Comparison of ENCODE assay signal across 12 cellular contexts in the genomic region with DNA sequence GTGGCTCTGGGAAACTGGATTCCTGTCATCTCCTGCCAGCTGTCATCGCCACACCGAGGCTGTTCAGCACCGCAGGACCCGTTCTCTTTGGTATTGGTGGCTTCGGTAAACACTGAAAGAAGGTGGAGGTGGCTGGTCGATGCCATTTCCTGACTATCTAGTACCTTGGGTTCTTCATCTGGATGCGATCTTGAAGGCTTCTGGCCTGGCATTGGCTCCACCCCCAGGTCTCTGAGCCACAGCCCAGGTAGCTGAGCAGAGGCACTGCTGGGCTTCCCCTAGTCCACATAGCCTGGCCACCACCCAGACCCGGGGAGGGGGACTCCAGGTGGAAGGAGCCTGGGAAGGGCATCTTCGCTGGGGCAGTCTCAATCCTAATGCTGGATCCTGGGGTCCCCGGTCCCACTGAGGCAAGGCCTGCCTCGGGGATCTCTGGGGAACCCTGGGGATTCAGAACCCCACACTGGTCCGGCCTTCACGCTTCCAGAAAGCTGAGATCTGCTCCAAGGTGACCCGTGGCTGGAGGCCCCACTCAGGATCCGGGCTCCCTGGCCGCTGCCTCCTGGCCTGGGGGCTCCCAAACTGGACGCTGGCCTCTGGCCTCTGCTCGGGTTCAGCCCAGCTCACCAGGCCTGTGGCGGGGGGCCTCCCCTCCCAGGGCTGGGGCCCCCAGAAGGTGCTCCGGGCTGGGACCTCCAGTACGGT. TPM values are rescaled to one million over a fixed set of nuclear protein-coding genes. Genes with fewer than 3 reads are reported as not detected.
A peak's percentile ranks its signal among the peaks of the same experiment; 100 is the strongest.
DNase-seq lines count a peak whose midpoint lies in the region; ATAC-seq, FAIRE-seq and TF ChIP-seq lines count a peak whose summit lies in the region.
"Had no signal": no experiment of that assay in that cellular context is flagged by ENCODE, and none has a peak within 500 bp of the region (broad histone marks: within the 10 kb centered on the region; RNA-seq: fewer than 3 reads in every experiment).

No MANE protein-coding gene starts in this region.

- in situ Hi-C loops in HepG2 (cut with HindIII; ENCODE audit: extremely low pct_ligation_motif_present, low pct_unique_long_range_greater_than_20kb) = no loop called here

- 49% methylated on average over 14 of the region's 21 CpGs for WGBS in HepG2 (ENCODE audit: low lambda C conversion rate)
- WGBS in stomach, 5 donors = 80 to 84% (median 81%) methylated on average over 9 to 21 of the region's 21 CpGs

- H3K9ac ChIP-seq in HepG2 (ENCODE audit: insufficient read depth, low read depth, low read length) (no peak overlapping the region), Karpas-422 (ENCODE audit: low read length) (no peak overlapping the region)

- H3K27me3 Mint-ChIP-seq in T-cell = peaks cover 0 to 2% of the 10 kb centered on the region in 2 donors

- CTCF ChIA-PET in T-cell (lab: Charles Lee) = interaction anchor here in 1 of 2 donors (3.3 kb wide), 1 partner anchor 46 kb away, joined by 14 read pairs; a partner anchor contains a TSS
- CTCF ChIA-PET in HepG2 (lab: Yijun Ruan, JAX; ENCODE audit: low intra/inter-chr PET ratio, low total read pairs) = no interaction called here

- H2AFZ ChIP-seq in HepG2 (ENCODE audit: low read length) (no peak overlapping the region), Karpas-422 (ENCODE audit: low read length) (no peak overlapping the region)

- no peaks in the 10 kb centered on the region for H3K9me2 ChIP-seq in Karpas-422 (replicated peaks; ENCODE audit: insufficient read depth, low read length)

- no peak for FAIRE-seq in HepG2 (lab: Jason Lieb, UNC)
- FAIRE-seq: K562 had no signal

- H3K79me2 ChIP-seq in HepG2 (ENCODE audit: insufficient read depth, low read length) = no peaks in the 10 kb centered on the region
- H3K79me2 ChIP-seq in Karpas-422 (ENCODE audit: low read length) = no peaks in the 10 kb centered on the region

- peaks cover 42% of the 10 kb centered on the region for H3K4me1 ChIP-seq in HepG2 (ENCODE audit: insufficient read depth, low read length)
- peaks cover 0 to 18% (median 4%) of the 10 kb centered on the region in 4 donors for H3K4me1 ChIP-seq in stomach
- peaks cover 6% of the 10 kb centered on the region for H3K4me1 ChIP-seq in Karpas-422 (ENCODE audit: low read length)
- H3K4me1 ChIP-seq: psoas muscle had no signal

- H3K9me3 Mint-ChIP-seq in T-cell = no peaks in the 10 kb centered on the region

- no peaks in the 10 kb centered on the region for H3K9me3 ChIP-seq in HepG2 (ENCODE audit: low read length)
- no peaks in the 10 kb centered on the region for H3K9me3 ChIP-seq in stomach
- H3K9me3 ChIP-seq in Karpas-422 (ENCODE audit: low read length) = no peaks in the 10 kb centered on the region
- H3K9me3 ChIP-seq: psoas muscle had no signal

- peak in 30 of 34 experiments; percentile 17 to 60 (median 41) for DNase-seq in T-cell
- peak; percentile 50 to 63 for DNase-seq in activated T-cell treated with anti-CD3 and anti-CD28 coated beads, Interleukin-2, amount 50 U/mL, for 48 hours
- no peak for DNase-seq in HepG2 (ENCODE audit: low spot score)
- DNase-seq in stomach = no peak
- DNase-seq in Karpas-422 = no peak
- DNase-seq in erythroblast (lab: John Stamatoyannopoulos, UW) = no peak
- DNase-seq: DMS79, psoas muscle, RPMI8226 had no signal

- no TSS peak for BruUV-seq in HepG2 (replicated peaks; lab: Mats Ljungman, UMichigan)

- H3K36me3 Mint-ChIP-seq in T-cell = peaks cover 60% of the 10 kb centered on the region

- peaks cover 77 to 84% (median 78%) of the 10 kb centered on the region in 3 donors for H3K4me1 Mint-ChIP-seq in T-cell

- POLR2A ChIA-PET in T-cell (lab: Charles Lee) = interaction anchor here in 1 of 2 donors (0.6 to 0.7 kb wide), 2 partner anchors 64 to 67 kb away, joined by 3 read pairs; no protein-coding TSS in a partner anchor
- POLR2A ChIA-PET in HepG2 (lab: Yijun Ruan, JAX) = no interaction called here

- H3K27ac ChIP-seq in HepG2 (ENCODE audit: extremely low read length, insufficient read depth, low read length) = no peak overlapping the region
- H3K27ac ChIP-seq in stomach = peak overlapping the region in 3 of 5 donors; percentile 61 to 81 (median 72)
- no peak overlapping the region for H3K27ac ChIP-seq in Karpas-422 (ENCODE audit: low read length)
- H3K27ac ChIP-seq: psoas muscle had no signal

- TF ChIP-seq CTCF in HepG2 (CRISPR knock-in tag; IDR thresholded peaks at IDR 0.05) = no peak
- TF ChIP-seq CTCF in stomach (IDR thresholded peaks at IDR 0.05) = no peak

- H3K4me2 ChIP-seq in HepG2 (ENCODE audit: low read depth, low read length) (no peak overlapping the region), Karpas-422 (ENCODE audit: low read depth, low read length, poor library complexity, severe bottlenecking) (no peak overlapping the region)

- no peak for TF ChIP-seq EP300 in HepG2 (IDR thresholded peaks at IDR 0.05; ENCODE audit: low read depth in 2 of 2, low read length in 2 of 2)
- TF ChIP-seq EP300 in HepG2 (CRISPR knock-in tag; IDR thresholded peaks at IDR 0.05; ENCODE audit: borderline replicate concordance) = no peak
- TF ChIP-seq EP300 in stomach (IDR thresholded peaks at IDR 0.05) = no peak

- intact Hi-C loops in HepG2 (cut with micrococcal nuclease; ENCODE audit: unreplicated experiment) = no loop called here
- intact Hi-C loops in stomach (cut with DNase I; ENCODE audit: low total_unique reads) = no loop called here

- TF ChIP-seq POLR2A in HepG2 (IDR thresholded peaks at IDR 0.05; ENCODE audit: insufficient read depth in 1 of 2, low read depth in 2 of 2, low read length in 2 of 2) (no peak), stomach (IDR thresholded peaks at IDR 0.05) (no peak), erythroblast (IDR thresholded peaks at IDR 0.05; ENCODE audit: low read length) (no peak)

- no peaks in the 10 kb centered on the region for H4K20me1 ChIP-seq in HepG2 (ENCODE audit: insufficient read depth, low read length)
- H4K20me1 ChIP-seq in Karpas-422 (ENCODE audit: insufficient read depth, low read depth, low read length) = no peaks in the 10 kb centered on the region

- peak in 3 of 4 experiments; percentile 6 to 13 (median 6) for ATAC-seq in T-cell (replicated peaks in 1 of 4)
- ATAC-seq in HepG2 = peak; percentile 11; the same call in 1 of the 3 replicates
- ATAC-seq in HG02571 (IDR thresholded peaks at IDR 0.05; ENCODE audit: unreplicated experiment) = no peak
- ATAC-seq: K562, psoas muscle had no signal

- H3K36me3 ChIP-seq in HepG2 (replicated peaks in 1 of 2; ENCODE audit: control insufficient read depth in 1 of 2, insufficient read depth in 2 of 2, low read length in 2 of 2) (no peaks in the 10 kb centered on the region), stomach (no peaks in the 10 kb centered on the region), Karpas-422 (ENCODE audit: insufficient read depth, low read length) (no peaks in the 10 kb centered on the region)

- H3K4me3 ChIP-seq in HepG2 (replicated peaks in 1 of 3; ENCODE audit: insufficient read depth in 1 of 3, low read depth in 2 of 3, low read length in 3 of 3) (no peak overlapping the region), stomach (peak overlapping the region in 3 of 4 donors; percentile 43 to 51 (median 48)), Karpas-422 (ENCODE audit: low read length) (no peak overlapping the region)
- H3K4me3 ChIP-seq: K562, psoas muscle had no signal

- peak overlapping the region; percentile 98 to 99 (median 98) for H3K4me3 Mint-ChIP-seq in T-cell

- H3K27me3 ChIP-seq in HepG2 (ENCODE audit: control insufficient read depth in 1 of 2, insufficient read depth in 2 of 2, low read length in 2 of 2) = peaks cover 0 to 11% of the 10 kb centered on the region in 2 experiments; a peak in 3 of 5 replicates
- H3K27me3 ChIP-seq in stomach = no peaks in the 10 kb centered on the region
- no peaks in the 10 kb centered on the region for H3K27me3 ChIP-seq in Karpas-422 (ENCODE audit: low read length)

- no peak for TF ChIP-seq RAD21 in HepG2 (CRISPR knock-in tag; IDR thresholded peaks at IDR 0.05)

- peak overlapping the region; percentile 92 to 99 for H3K27ac Mint-ChIP-seq in T-cell

RNA-seq across cellular contexts. Expression of a gene that starts 1.8 kb away (rescaled TPM):
- total RNA-seq in T-cell = 100 to 1,000 TPM; 122 to 194 (median 142) TPM
- not detected in 2 replicates for total RNA-seq in HepG2 (2016; rRNA removed; fragmentation: Illumina TruSeq; extraction: Trizol)
- total RNA-seq in HepG2 (2016; cell fraction: cytosol; rRNA removed; fragmentation: Illumina TruSeq; extraction: Trizol; ENCODE audit: low read depth) = not detected in 2 replicates
- not detected in 2 replicates for total RNA-seq in HepG2 (2016; cell fraction: insoluble cytoplasmic fraction; rRNA removed; fragmentation: Illumina TruSeq; extraction: Trizol)
- not detected in 2 replicates for total RNA-seq in HepG2 (2016; cell fraction: membrane; rRNA removed; fragmentation: Illumina TruSeq; extraction: Trizol)
- total RNA-seq in HepG2 (2016; cell fraction: nucleus; rRNA removed; fragmentation: Illumina TruSeq; extraction: Trizol) = not detected in 2 replicates
- not detected in 2 replicates for polyA plus RNA-seq in HepG2 (2011; rRNA removed)
- polyA plus RNA-seq in HepG2 (2011; cell fraction: cytosol; rRNA removed) = not detected in 2 replicates
- not detected in 2 replicates for polyA plus RNA-seq in HepG2 (2011; cell fraction: nucleus; rRNA removed)
- not detected in 2 replicates for polyA plus RNA-seq in HepG2 (2012)
- polyA plus RNA-seq in HepG2 (2016; cell fraction: cytosol; fragmentation: Illumina TruSeq; extraction: Trizol; ENCODE audit: low read depth) = not detected in 2 replicates
- polyA plus RNA-seq in HepG2 (2016; cell fraction: insoluble cytoplasmic fraction; fragmentation: Illumina TruSeq; extraction: Trizol; ENCODE audit: low read depth) = not detected in 2 replicates
- polyA plus RNA-seq in HepG2 (2016; cell fraction: membrane; fragmentation: Illumina TruSeq; extraction: Trizol; ENCODE audit: low read depth) = not detected in 2 replicates
- not detected in 2 replicates for polyA plus RNA-seq in HepG2 (2016; cell fraction: nucleus; fragmentation: Illumina TruSeq; extraction: Trizol; ENCODE audit: insufficient read depth, low read depth)
- polyA minus RNA-seq in HepG2 (2011; rRNA and poly(A)+ RNA removed; ENCODE audit: low replicate concordance) = not detected in 2 replicates
- polyA minus RNA-seq in HepG2 (2011; cell fraction: cytosol; rRNA and poly(A)+ RNA removed) = not detected in 2 replicates
- not detected in 2 replicates for polyA minus RNA-seq in HepG2 (2011; cell fraction: nucleus; rRNA and poly(A)+ RNA removed)
- total RNA-seq in stomach = 1 to 10 TPM in 2 of 5 donors, under 1 TPM in 1, not detected in 2; 0.37 to 3.5 (median 2.3) TPM
- under 1 TPM; 0.48 to 1.00 (median 0.92) TPM for polyA plus RNA-seq in stomach
- 0.86 and 2.5 TPM in 2 replicates for total RNA-seq in Karpas-422 (2014; rRNA removed; shearing (Covaris generic); ENCODE audit: low replicate concordance)
- total RNA-seq: fibroblast of villous mesenchyme had no signal
- polyA plus RNA-seq: K562 had no signal

RNA-seq across cellular contexts. Expression of a gene that starts 34.1 kb away (rescaled TPM):
- total RNA-seq in T-cell (under 1 TPM in 2 of 5 donors, not detected in 3; 0.09 to 0.15 TPM), HepG2 (2016; rRNA removed; fragmentation: Illumina TruSeq; extraction: Trizol) (0.07 and 0.15 TPM in 2 replicates), stomach (10 to 100 TPM in 1 of 5 donors, 1 to 10 TPM in 1, not detected in 3; 1.1 to 33.6 TPM)
- 0.18 and 0.30 TPM in 2 replicates for total RNA-seq in HepG2 (2016; cell fraction: cytosol; rRNA removed; fragmentation: Illumina TruSeq; extraction: Trizol; ENCODE audit: low read depth)
- total RNA-seq in HepG2 (2016; cell fraction: insoluble cytoplasmic fraction; rRNA removed; fragmentation: Illumina TruSeq; extraction: Trizol) = 0.09 TPM in 2 replicates
- total RNA-seq in HepG2 (2016; cell fraction: membrane; rRNA removed; fragmentation: Illumina TruSeq; extraction: Trizol) = 0.17 and 0.22 TPM in 2 replicates
- not detected in 2 replicates for total RNA-seq in HepG2 (2016; cell fraction: nucleus; rRNA removed; fragmentation: Illumina TruSeq; extraction: Trizol)
- polyA plus RNA-seq in HepG2 (2011; rRNA removed) (0.01 and 0.04 TPM in 2 replicates), stomach (under 1 TPM in 1 of 3 donors, not detected in 2; 0.76 TPM)
- 0.01 TPM in 1 of 2 replicates, not detected in the other for polyA plus RNA-seq in HepG2 (2011; cell fraction: cytosol; rRNA removed)
- not detected in 2 replicates for polyA plus RNA-seq in HepG2 (2011; cell fraction: nucleus; rRNA removed)
- polyA plus RNA-seq in HepG2 (2012) = 0.11 TPM in 1 of 2 replicates, not detected in the other
- polyA plus RNA-seq in HepG2 (2016; cell fraction: cytosol; fragmentation: Illumina TruSeq; extraction: Trizol; ENCODE audit: low read depth) = 0.35 and 0.42 TPM in 2 replicates
- polyA plus RNA-seq in HepG2 (2016; cell fraction: insoluble cytoplasmic fraction; fragmentation: Illumina TruSeq; extraction: Trizol; ENCODE audit: low read depth) = 0.12 and 0.16 TPM in 2 replicates
- polyA plus RNA-seq in HepG2 (2016; cell fraction: membrane; fragmentation: Illumina TruSeq; extraction: Trizol; ENCODE audit: low read depth) = 0.26 and 0.42 TPM in 2 replicates
- 0.13 TPM in 1 of 2 replicates, not detected in the other for polyA plus RNA-seq in HepG2 (2016; cell fraction: nucleus; fragmentation: Illumina TruSeq; extraction: Trizol; ENCODE audit: insufficient read depth, low read depth)
- 0.05 TPM in 1 of 2 replicates, not detected in the other for polyA minus RNA-seq in HepG2 (2011; rRNA and poly(A)+ RNA removed; ENCODE audit: low replicate concordance)
- not detected in 2 replicates for polyA minus RNA-seq in HepG2 (2011; cell fraction: cytosol; rRNA and poly(A)+ RNA removed)
- not detected in 2 replicates for polyA minus RNA-seq in HepG2 (2011; cell fraction: nucleus; rRNA and poly(A)+ RNA removed)
- total RNA-seq in Karpas-422 (2014; rRNA removed; shearing (Covaris generic); ENCODE audit: low replicate concordance) = not detected in 2 replicates
- total RNA-seq: fibroblast of villous mesenchyme, psoas muscle had no signal
- polyA plus RNA-seq: K562 had no signal

RNA-seq across cellular contexts. Expression of a gene that starts 46.6 kb away (rescaled TPM):
- total RNA-seq in T-cell = 10 to 100 TPM; 84.1 to 95.2 (median 84.9) TPM
- 103 and 118 TPM in 2 replicates for total RNA-seq in HepG2 (2016; rRNA removed; fragmentation: Illumina TruSeq; extraction: Trizol)
- total RNA-seq in HepG2 (2016; cell fraction: cytosol; rRNA removed; fragmentation: Illumina TruSeq; extraction: Trizol; ENCODE audit: low read depth) = 18.5 and 19.7 TPM in 2 replicates
- 91.9 and 121 TPM in 2 replicates for total RNA-seq in HepG2 (2016; cell fraction: insoluble cytoplasmic fraction; rRNA removed; fragmentation: Illumina TruSeq; extraction: Trizol)
- total RNA-seq in HepG2 (2016; cell fraction: membrane; rRNA removed; fragmentation: Illumina TruSeq; extraction: Trizol) = 25.3 and 25.9 TPM in 2 replicates
- total RNA-seq in HepG2 (2016; cell fraction: nucleus; rRNA removed; fragmentation: Illumina TruSeq; extraction: Trizol) = 125 and 140 TPM in 2 replicates
- 68.4 and 95.8 TPM in 2 replicates for polyA plus RNA-seq in HepG2 (2011; rRNA removed)
- polyA plus RNA-seq in HepG2 (2011; cell fraction: cytosol; rRNA removed) = 37.5 and 70.2 TPM in 2 replicates
- 159 and 266 TPM in 2 replicates for polyA plus RNA-seq in HepG2 (2011; cell fraction: nucleus; rRNA removed)
- polyA plus RNA-seq in HepG2 (2012) = 32.0 and 51.7 TPM in 2 replicates
- polyA plus RNA-seq in HepG2 (2016; cell fraction: cytosol; fragmentation: Illumina TruSeq; extraction: Trizol; ENCODE audit: low read depth) = 11.4 and 13.1 TPM in 2 replicates
- 85.0 and 106 TPM in 2 replicates for polyA plus RNA-seq in HepG2 (2016; cell fraction: insoluble cytoplasmic fraction; fragmentation: Illumina TruSeq; extraction: Trizol; ENCODE audit: low read depth)
- 15.8 and 19.2 TPM in 2 replicates for polyA plus RNA-seq in HepG2 (2016; cell fraction: membrane; fragmentation: Illumina TruSeq; extraction: Trizol; ENCODE audit: low read depth)
- 240 and 250 TPM in 2 replicates for polyA plus RNA-seq in HepG2 (2016; cell fraction: nucleus; fragmentation: Illumina TruSeq; extraction: Trizol; ENCODE audit: insufficient read depth, low read depth)
- polyA minus RNA-seq in HepG2 (2011; rRNA and poly(A)+ RNA removed; ENCODE audit: low replicate concordance) = 158 and 325 TPM in 2 replicates
- polyA minus RNA-seq in HepG2 (2011; cell fraction: cytosol; rRNA and poly(A)+ RNA removed) = 28.8 and 45.0 TPM in 2 replicates
- polyA minus RNA-seq in HepG2 (2011; cell fraction: nucleus; rRNA and poly(A)+ RNA removed) = 109 and 117 TPM in 2 replicates
- 100 to 1,000 TPM in 1 of 5 donors, 10 to 100 TPM in 4; 11.1 to 229 (median 26.8) TPM for total RNA-seq in stomach
- 10 to 100 TPM; 53.6 to 88.5 (median 59.2) TPM for polyA plus RNA-seq in stomach
- 75.4 and 105 TPM in 2 replicates for total RNA-seq in Karpas-422 (2014; rRNA removed; shearing (Covaris generic); ENCODE audit: low replicate concordance)

Comparison
In these comparisons a context has a peak if more than half of its experiments do, and no peak if none do; other contexts are left out.
1. DNase-seq: peak in T-cell (30 of 34) and activated T-cell treated with anti-CD3 and anti-CD28 coated beads, Interleukin-2, amount 50 U/mL, for 48 hours (2 of 2); none in HepG2 (single experiment), stomach (single experiment), Karpas-422 (single experiment) and erythroblast (0 of 2).
2. H3K27ac ChIP-seq: peak in stomach (3 of 5); none in HepG2 (single experiment) and Karpas-422 (single experiment).
3. H3K4me3 ChIP-seq: peak in stomach (3 of 4); none in HepG2 (0 of 3) and Karpas-422 (single experiment).
4. RNA of a gene that starts 1.8 kb away (total RNA-seq): 122 to 194 TPM in T-cell; 0.86 to 2.5 TPM in Karpas-422, 0.37 to 3.5 TPM in stomach and not detected in HepG2; every median in the first group is over 10 times any median in the second.